Comparison of ENCODE assay signal across 1 cellular context in the genomic region with DNA sequence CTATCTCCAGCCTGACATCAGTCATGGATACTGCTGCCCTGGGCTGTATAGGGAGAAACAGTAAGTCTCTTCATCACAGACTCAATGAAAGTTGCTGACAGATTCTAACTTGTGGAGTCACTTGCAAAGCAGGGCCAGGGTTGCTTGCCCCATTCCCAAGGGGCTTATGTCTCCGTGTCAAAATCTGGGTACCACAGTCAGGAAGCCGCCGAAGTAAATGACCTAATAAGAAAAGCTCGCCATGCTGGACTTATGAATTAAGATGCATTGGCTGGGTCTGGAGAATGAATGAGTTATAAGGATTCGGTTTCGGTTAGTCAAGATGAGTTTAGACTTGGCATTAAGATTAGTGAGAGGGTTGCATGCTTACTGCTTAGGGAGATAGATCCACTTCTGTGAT.
TF ChIP-seq lines count a peak whose summit lies in the region.

No MANE protein-coding gene starts in this region.

TF ChIP-seq in GM23338, 12 proteins besides CTCF, POLR2A, EP300 and RAD21 (continued from another document):
- TF ChIP-seq POLR2AphosphoS5 (IDR thresholded peaks at IDR 0.05; ENCODE audit: low read depth): no peak
